12 cellular contexts compared by ENCODE assay signal in genomic region chr3:58434990-58435389, GRCh38. TPM values are rescaled to one million over a fixed set of nuclear protein-coding genes. Genes with fewer than 3 reads are reported as not detected.
DNase-seq lines count a peak whose midpoint lies in the region; ATAC-seq, FAIRE-seq and TF ChIP-seq lines count a peak whose summit lies in the region.
"Had no signal": no experiment of that assay in that cellular context is flagged by ENCODE, and none has a peak within 500 bp of the region (broad histone marks: within the 10 kb centered on the region; RNA-seq: fewer than 3 reads in every experiment).

No MANE protein-coding gene starts in this region.

- no peak for ATAC-seq in naive thymus-derived CD4-positive, alpha-beta T cell
- no peak for ATAC-seq in GM21515 (IDR thresholded peaks at IDR 0.05; ENCODE audit: unreplicated experiment)
- ATAC-seq: psoas muscle had no signal

- H3K4me3 ChIP-seq in endodermal cell (ENCODE audit: low read length): no peak overlapping the region
- no peak overlapping the region for H3K4me3 ChIP-seq in naive thymus-derived CD4-positive, alpha-beta T cell (ENCODE audit: low read length)

- H3K27ac Mint-ChIP-seq in IgD-negative memory B cell (peak overlapping the region in 2 of 3 donors; percentile 83 to 89), endodermal cell (peak overlapping the region; percentile 98)
- H3K27ac Mint-ChIP-seq in naive thymus-derived CD4-positive, alpha-beta T cell: peak overlapping the region in 3 of 9 donors; percentile 31 to 96 (median 59)

- H3K9me3 ChIP-seq in endodermal cell (ENCODE audit: control insufficient read depth, low read length): peaks cover 5% of the 10 kb centered on the region
- H3K9me3 ChIP-seq in naive thymus-derived CD4-positive, alpha-beta T cell (ENCODE audit: control insufficient read depth in 2 of 3, low read length in 3 of 3): no peaks in the 10 kb centered on the region
- H3K9me3 ChIP-seq: psoas muscle, thoracic aorta had no signal

- CTCF ChIA-PET in naive thymus-derived CD4-positive, alpha-beta T cell (lab: Charles Lee): interaction anchor here (0.6 to 0.7 kb wide), 2 partner anchors 29 to 52 kb away, joined by 3 read pairs; no protein-coding TSS in a partner anchor

- FAIRE-seq in GM12891 (lab: Jason Lieb, UNC): no peak
- FAIRE-seq: colon had no signal

- H3K36me3 ChIP-seq in endodermal cell (ENCODE audit: control insufficient read depth, insufficient read depth, low read length): peaks cover 24% of the 10 kb centered on the region
- H3K36me3 ChIP-seq in naive thymus-derived CD4-positive, alpha-beta T cell (ENCODE audit: control insufficient read depth in 2 of 3, insufficient read depth in 3 of 3, low read length in 3 of 3): peaks cover 9 to 19% (median 17%) of the 10 kb centered on the region in 3 experiments

- no peak for TF ChIP-seq CTCF in endodermal cell (conservative IDR thresholded peaks at IDR 0.05)

- POLR2A ChIA-PET in naive thymus-derived CD4-positive, alpha-beta T cell (lab: Charles Lee): interaction anchor here (2.7 kb wide), 1 partner anchor 129 kb away, joined by 18 read pairs; the partner anchor contains the start of genes HTD2 and RPP14

- peaks cover 14% of the 10 kb centered on the region for H3K4me1 ChIP-seq in endodermal cell (ENCODE audit: control insufficient read depth, insufficient read depth, low read length)
- peaks cover 14 to 15% of the 10 kb centered on the region in 2 donors for H3K4me1 ChIP-seq in naive thymus-derived CD4-positive, alpha-beta T cell (ENCODE audit: control insufficient read depth in 2 of 2, insufficient read depth in 2 of 2, low read length in 2 of 2)

- intact Hi-C loops in naive thymus-derived CD4-positive, alpha-beta T cell (cut with micrococcal nuclease): loop anchor here (5.0 kb wide), 2 partner anchors 37 to 1878 kb away; partner anchors contain the start of gene CCDC66 (in 1 of the 2)

- H3K4me1 Mint-ChIP-seq in IgD-negative memory B cell: peaks cover 20% of the 10 kb centered on the region in 3 donors
- H3K4me1 Mint-ChIP-seq in endodermal cell: peaks cover 39% of the 10 kb centered on the region
- peaks cover 15 to 33% (median 27%) of the 10 kb centered on the region in 7 donors for H3K4me1 Mint-ChIP-seq in naive thymus-derived CD4-positive, alpha-beta T cell

- no peaks in the 10 kb centered on the region for H3K36me3 Mint-ChIP-seq in IgD-negative memory B cell
- peaks cover 23% of the 10 kb centered on the region for H3K36me3 Mint-ChIP-seq in endodermal cell (ENCODE audit: low read depth)
- H3K36me3 Mint-ChIP-seq in naive thymus-derived CD4-positive, alpha-beta T cell: peaks cover 0 to 10% (median 5%) of the 10 kb centered on the region in 5 donors

- DNase-seq in AG20443 (ENCODE audit: low spot score) (peak; percentile 84), endodermal cell (peak; percentile 92), DMS79 (lab: John Stamatoyannopoulos, UW) (no peak), MV-4-11 (lab: John Stamatoyannopoulos, UW) (no peak), GM12891 (ENCODE audit: insufficient read length, low spot score) (no peak)
- no peak for DNase-seq in naive thymus-derived CD4-positive, alpha-beta T cell
- DNase-seq: NCI-H187, psoas muscle had no signal

- WGBS in endodermal cell (ENCODE audit: insufficient coverage in 1 of 2, insufficient read length in 1 of 2), 2 experiments: 36 to 71% methylated on average over 1 of the region's 1 CpG

- H3K9ac ChIP-seq in endodermal cell (ENCODE audit: extremely low read depth, low read length, poor library complexity, severe bottlenecking): peak overlapping the region; percentile 42

- no peaks in the 10 kb centered on the region for H3K9me3 Mint-ChIP-seq in IgD-negative memory B cell
- peaks cover 1% of the 10 kb centered on the region for H3K9me3 Mint-ChIP-seq in endodermal cell
- no peaks in the 10 kb centered on the region for H3K9me3 Mint-ChIP-seq in naive thymus-derived CD4-positive, alpha-beta T cell

- H3K4me3 Mint-ChIP-seq in IgD-negative memory B cell: peak overlapping the region; percentile 21 to 85 (median 46)
- peak overlapping the region; percentile 90 for H3K4me3 Mint-ChIP-seq in endodermal cell
- peak overlapping the region in 7 of 10 donors; percentile 12 to 98 (median 92) for H3K4me3 Mint-ChIP-seq in naive thymus-derived CD4-positive, alpha-beta T cell

- peak overlapping the region; percentile 35 for H3K27ac ChIP-seq in endodermal cell (ENCODE audit: low read depth, low read length)
- H3K27ac ChIP-seq in naive thymus-derived CD4-positive, alpha-beta T cell (ENCODE audit: low read depth, low read length): no peak overlapping the region

- H3K27me3 ChIP-seq in endodermal cell (ENCODE audit: control insufficient read depth, insufficient read depth, low read length, poor library complexity, severe bottlenecking): no peaks in the 10 kb centered on the region
- no peaks in the 10 kb centered on the region for H3K27me3 ChIP-seq in naive thymus-derived CD4-positive, alpha-beta T cell (ENCODE audit: control insufficient read depth in 2 of 2, insufficient read depth in 2 of 2, low read length in 2 of 2)

- no peak for TF ChIP-seq POLR2A in GM12891 (IDR thresholded peaks at IDR 0.05; ENCODE audit: low read depth, low read length)

- H3K27me3 Mint-ChIP-seq in IgD-negative memory B cell (no peaks in the 10 kb centered on the region), endodermal cell (ENCODE audit: insufficient read depth) (no peaks in the 10 kb centered on the region)
- H3K27me3 Mint-ChIP-seq in naive thymus-derived CD4-positive, alpha-beta T cell: peaks cover 0 to 14% (median 0%) of the 10 kb centered on the region in 5 donors

TF ChIP-seq in GM12891, 5 proteins besides CTCF, POLR2A, EP300 and RAD21:
- TF ChIP-seq POLR2AphosphoS5 (IDR thresholded peaks at IDR 0.05; ENCODE audit: low read depth, low read length) (no peak), PAX5 (IDR thresholded peaks at IDR 0.05; ENCODE audit: insufficient read depth, low read length, severe bottlenecking) (no peak)

RNA-seq across cellular contexts. Expression of gene PDHB, which starts 1.4 kb away (rescaled TPM):
- polyA plus RNA-seq in IgD-negative memory B cell: 85.8 TPM
- total RNA-seq in endodermal cell: 100 to 1,000 TPM; 127 to 159 TPM
- 108 TPM for polyA plus RNA-seq in endodermal cell (2013, experiment 1 of 2)
- polyA plus RNA-seq in endodermal cell (2013, experiment 2 of 2): 102 TPM
- total RNA-seq in naive thymus-derived CD4-positive, alpha-beta T cell: 10 to 100 TPM; 30.1 to 58.1 (median 54.0) TPM
- 100 to 1,000 TPM; 106 to 128 TPM for polyA plus RNA-seq in naive thymus-derived CD4-positive, alpha-beta T cell
- 61.4 TPM for polyA plus RNA-seq in GM12891 (2012; ENCODE audit: low read depth, missing spikeins)

RNA-seq across cellular contexts. Expression of gene KCTD6, which starts 56.9 kb away (rescaled TPM):
- 15.5 TPM for polyA plus RNA-seq in IgD-negative memory B cell
- total RNA-seq in endodermal cell: 10 to 100 TPM; 17.9 to 20.4 TPM
- polyA plus RNA-seq in endodermal cell (2013, experiment 1 of 2): 32.2 TPM
- polyA plus RNA-seq in endodermal cell (2013, experiment 2 of 2): 30.6 TPM
- 10 to 100 TPM in 3 of 5 experiments, 1 to 10 TPM in 2; 4.8 to 14.2 (median 10.9) TPM for total RNA-seq in naive thymus-derived CD4-positive, alpha-beta T cell
- 10 to 100 TPM in 1 of 2 donors, 1 to 10 TPM in 1; 4.1 to 10.3 TPM for polyA plus RNA-seq in naive thymus-derived CD4-positive, alpha-beta T cell
- 2.3 TPM for polyA plus RNA-seq in GM12891 (2012; ENCODE audit: low read depth, missing spikeins)

Comparison
In these comparisons a context has a peak if more than half of its experiments do, and no peak if none do; other contexts are left out.
1. DNase-seq: peak in AG20443 (single experiment) and endodermal cell (single experiment); none in naive thymus-derived CD4-positive, alpha-beta T cell (0 of 9), DMS79 (single experiment), MV-4-11 (single experiment) and GM12891 (single experiment).
2. Peak in every context shown above with its lines, with median percentiles within 50 percentile points of each other: H3K4me3 Mint-ChIP-seq.